35 cellular contexts compared by ENCODE assay signal in the genomic region with DNA sequence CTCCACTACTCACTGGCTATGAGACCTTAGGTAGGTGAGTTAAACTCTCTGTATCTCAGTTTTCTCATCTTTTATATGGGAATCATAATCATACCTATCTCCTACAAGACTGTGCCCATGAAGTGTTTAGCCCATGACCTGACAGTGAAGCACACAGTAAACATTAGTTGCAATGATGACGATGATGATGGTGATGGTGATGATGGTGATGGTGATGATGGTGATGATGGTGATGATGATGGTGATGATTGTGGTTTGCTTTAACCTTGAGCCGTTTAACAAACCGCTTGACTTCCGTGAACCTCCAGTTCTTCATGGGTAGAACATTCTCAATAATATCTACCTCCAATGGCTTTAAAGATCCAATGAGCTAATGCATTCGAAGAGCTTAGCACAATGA.
"Had no signal": no experiment of that assay in that cellular context is flagged by ENCODE, and none has a peak within 500 bp of the region (broad histone marks: within the 10 kb centered on the region; RNA-seq: fewer than 3 reads in every experiment).

No MANE protein-coding gene starts in this region.

- H3K4me3 ChIP-seq: MG63 had no signal

- H3K9me3 ChIP-seq: MG63 had no signal

- H3K36me3 ChIP-seq: MG63 had no signal

- DNase-seq: Karpas-422, Kasumi-1, MG63, MM.1S, MV-4-11, NCI-H1048, NCI-H1092, NCI-H1092 treated with DMSO at 0.1 percent for 48 hours, NCI-H1105, NCI-H1105 treated with DMSO at 0.1 percent for 48 hours, NCI-H1417, NCI-H1417 treated with DMSO at 0.1 percent for 48 hours, NCI-H1436, NCI-H1436 treated with DMSO at 0.1 percent for 48 hours, NCI-H146, NCI-H1694, NCI-H1694 treated with DMSO at 0.1 percent for 48 hours, NCI-H187, NCI-H187 treated with DMSO at 0.1 percent for 48 hours, NCI-H1930, NCI-H2029, NCI-H2029 treated with DMSO at 0.1 percent for 48 hours, NCI-H2081, NCI-H2081 treated with DMSO at 0.1 percent for 48 hours, NCI-H2107, NCI-H2171, NCI-H2171 treated with DMSO at 0.1 percent for 48 hours, NCI-H2227 treated with DMSO at 0.1 percent for 48 hours, NCI-H226, NCI-H345, NCI-H446, NCI-H446 treated with DMSO at 0.1 percent for 48 hours, NCI-H510A, NCI-H510A treated with DMSO at 0.1 percent for 48 hours, NCI-H524 had no signal
